ENCODE assay signal across 9 cellular contexts in genomic region chr14:94237046-94237445, GRCh38. TPM values are rescaled to one million over a fixed set of nuclear protein-coding genes. Genes with fewer than 3 reads are reported as not detected.
"Had no signal": no experiment of that assay in that cellular context is flagged by ENCODE, and none has a peak within 500 bp of the region (broad histone marks: within the 10 kb centered on the region; RNA-seq: fewer than 3 reads in every experiment).

No MANE protein-coding gene starts in this region.

- DNase-seq: H9, HCEC 1CT, KBM-7 had no signal

- H3K4me2 ChIP-seq: GM23338, KMS-11 had no signal

- H3K27ac Mint-ChIP-seq: GM23338, H9 had no signal

- H3K27ac ChIP-seq: KMS-11 had no signal

- H3K4me1 Mint-ChIP-seq: H9 had no signal

- FAIRE-seq: H1, H54, HTR-8/SVneo had no signal

- H2AFZ ChIP-seq: GM23338 had no signal

- H3K4me3 ChIP-seq: GM23338 had no signal

- H3K9ac ChIP-seq: KMS-11 had no signal

- ATAC-seq: GM23338 had no signal

- H3K9me3 Mint-ChIP-seq: GM23338, H9 had no signal

- H3K4me3 Mint-ChIP-seq: GM23338, H9 had no signal

RNA-seq across cellular contexts. Expression of gene SERPINA10, which starts 56.0 kb away (rescaled TPM):
- total RNA-seq: GM23338, H1, H9, HT-29 had no signal
- polyA plus RNA-seq: H1 had no signal
